Comparison of ENCODE assay signal across 10 cellular contexts in the genomic region with DNA sequence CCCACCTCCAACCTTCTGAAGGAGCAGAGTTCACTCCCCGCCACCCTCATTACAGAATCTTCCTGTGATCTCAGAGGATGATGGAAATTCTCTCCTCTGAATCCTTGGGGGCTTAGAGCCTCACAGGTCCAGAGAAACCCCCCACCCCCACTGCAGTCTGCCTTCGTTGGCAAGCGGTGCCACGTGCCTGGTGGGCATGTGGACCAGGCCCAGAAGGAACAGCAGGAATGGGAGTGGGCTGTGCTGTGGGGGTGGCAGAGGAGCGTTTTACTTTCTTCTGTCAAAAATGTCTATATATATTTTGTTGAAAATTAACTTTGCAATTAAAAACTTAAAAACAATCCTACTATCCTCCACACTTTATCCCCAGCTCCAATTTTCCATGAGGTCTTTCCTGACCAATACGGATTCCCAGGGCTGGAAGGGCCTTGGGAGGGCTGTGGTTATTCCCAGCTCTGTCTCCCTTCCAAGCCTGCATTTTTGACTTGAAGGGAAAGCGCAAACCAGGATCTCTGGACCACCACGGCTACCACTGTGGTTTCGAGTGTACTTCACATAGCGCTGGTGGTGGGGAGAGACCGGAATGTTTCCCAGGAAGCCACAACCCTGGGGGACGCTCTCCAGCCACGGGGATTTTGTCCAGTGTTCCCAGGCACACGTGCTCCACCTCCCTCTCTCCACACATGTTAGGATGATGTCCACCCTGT. TPM values are rescaled to one million over a fixed set of nuclear protein-coding genes. Genes with fewer than 3 reads are reported as not detected.
A peak's percentile ranks its signal among the peaks of the same experiment; 100 is the strongest.
DNase-seq lines count a peak whose midpoint lies in the region; ATAC-seq and TF ChIP-seq lines count a peak whose summit lies in the region.
"Had no signal": no experiment of that assay in that cellular context is flagged by ENCODE, and none has a peak within 500 bp of the region (broad histone marks: within the 10 kb centered on the region; RNA-seq: fewer than 3 reads in every experiment).

No MANE protein-coding gene starts in this region.

- H3K36me3 Mint-ChIP-seq in activated T-helper 2 cell treated with anti-CD3 and anti-CD28 coated beads, Interferon-gamma antibody, Interleukin-2, Interleukin-4, amounts not matched to agents 10 μg/mL and 5 μg/mL and 100 μg/mL, durations not matched to agents 14 hours and 24 hours and 36 hours (ENCODE audit: low read depth) = no peaks in the 10 kb centered on the region
- no peaks in the 10 kb centered on the region for H3K36me3 Mint-ChIP-seq in memory B cell

- H3K27me3 Mint-ChIP-seq in activated T-helper 2 cell treated with anti-CD3 and anti-CD28 coated beads, Interferon-gamma antibody, Interleukin-2, Interleukin-4, amounts not matched to agents 10 μg/mL and 5 μg/mL and 100 μg/mL, durations not matched to agents 14 hours and 24 hours and 36 hours (ENCODE audit: low read depth) = peaks cover 53% of the 10 kb centered on the region
- peaks cover 37% of the 10 kb centered on the region for H3K27me3 Mint-ChIP-seq in memory B cell

- H3K27ac ChIP-seq in left ventricle myocardium inferior (replicated peaks) (no peak overlapping the region), tibial artery (peak overlapping the region; percentile 86 to 89)

- H3K36me3 ChIP-seq in left ventricle myocardium inferior (no peaks in the 10 kb centered on the region), tibial artery (no peaks in the 10 kb centered on the region)
- H3K36me3 ChIP-seq: spleen had no signal

- H3K9me3 Mint-ChIP-seq in activated T-helper 2 cell treated with anti-CD3 and anti-CD28 coated beads, Interferon-gamma antibody, Interleukin-2, Interleukin-4, amounts not matched to agents 10 μg/mL and 5 μg/mL and 100 μg/mL, durations not matched to agents 14 hours and 24 hours and 36 hours = no peaks in the 10 kb centered on the region
- no peaks in the 10 kb centered on the region for H3K9me3 Mint-ChIP-seq in memory B cell

- intact Hi-C loops in left ventricle myocardium inferior (cut with micrococcal nuclease) (no loop called here), left ventricle myocardium superior (cut with micrococcal nuclease) (no loop called here), tibial artery (cut with DNase I; ENCODE audit: low total_unique reads) (loop anchor here (10.0 kb wide), 1 partner anchor 50 kb away; the partner anchor contains the start of gene DNAL4)
- intact Hi-C loops in activated T-helper 2 cell treated with anti-CD3 and anti-CD28 coated beads, Interferon-gamma antibody, Interleukin-2, Interleukin-4, amounts not matched to agents 10 μg/mL and 5 μg/mL and 100 μg/mL, durations not matched to agents 14 hours and 24 hours and 36 hours (cut with micrococcal nuclease) = loop anchor here (5.0 kb wide), 1 partner anchor 78 kb away; no protein-coding TSS in a partner anchor

- TF ChIP-seq CTCF in left ventricle myocardium inferior (IDR thresholded peaks at IDR 0.05; ENCODE audit: borderline replicate concordance) = no peak
- no peak for TF ChIP-seq CTCF in tibial artery (IDR thresholded peaks at IDR 0.05)

- H3K27ac Mint-ChIP-seq in activated T-helper 2 cell treated with anti-CD3 and anti-CD28 coated beads, Interferon-gamma antibody, Interleukin-2, Interleukin-4, amounts not matched to agents 10 μg/mL and 5 μg/mL and 100 μg/mL, durations not matched to agents 14 hours and 24 hours and 36 hours = no peak overlapping the region
- no peak overlapping the region for H3K27ac Mint-ChIP-seq in memory B cell

- peaks cover 43% of the 10 kb centered on the region for H3K27me3 ChIP-seq in left ventricle myocardium inferior (ENCODE audit: low read depth)
- no peaks in the 10 kb centered on the region for H3K27me3 ChIP-seq in tibial artery

- H3K9me3 ChIP-seq in left ventricle myocardium inferior (replicated peaks) (no peaks in the 10 kb centered on the region), tibial artery (no peaks in the 10 kb centered on the region)
- H3K9me3 ChIP-seq: spleen had no signal

- H3K4me3 ChIP-seq in left ventricle myocardium inferior (peak overlapping the region; percentile 75), tibial artery (peak overlapping the region; percentile 58 to 80)

- H3K4me1 ChIP-seq in left ventricle myocardium inferior = peaks cover 24% of the 10 kb centered on the region
- H3K4me1 ChIP-seq in tibial artery = peaks cover 0 to 61% (median 45%) of the 10 kb centered on the region in 4 donors

- H3K4me1 Mint-ChIP-seq in activated T-helper 2 cell treated with anti-CD3 and anti-CD28 coated beads, Interferon-gamma antibody, Interleukin-2, Interleukin-4, amounts not matched to agents 10 μg/mL and 5 μg/mL and 100 μg/mL, durations not matched to agents 14 hours and 24 hours and 36 hours (ENCODE audit: low read depth) = peaks cover 7% of the 10 kb centered on the region
- H3K4me1 Mint-ChIP-seq in memory B cell = peaks cover 9% of the 10 kb centered on the region

- DNase-seq in left ventricle myocardium inferior (no peak), left ventricle myocardium superior (no peak), memory B cell (ENCODE audit: low spot score in 2 of 2) (no peak), tibial artery (no peak), NOMO-1 treated with DMSO at 0.1 percent for 48 hours (lab: John Stamatoyannopoulos, UW; ENCODE audit: unreplicated experiment) (no peak), NCI-H146 treated with DMSO at 0.1 percent for 48 hours (lab: John Stamatoyannopoulos, UW; ENCODE audit: unreplicated experiment) (no peak)
- no peak for DNase-seq in activated T-helper 2 cell treated with anti-CD3 and anti-CD28 coated beads, Interferon-gamma antibody, Interleukin-2, Interleukin-4, amounts not matched to agents 10 μg/mL and 5 μg/mL and 100 μg/mL, durations not matched to agents 14 hours and 24 hours and 36 hours (ENCODE audit: low spot score)
- DNase-seq: NK-92 treated with Interleukin-12 subunit alpha and Interleukin-12 subunit beta, amount 100 ng/mL, for 24 hours; spleen had no signal

- H3K4me3 Mint-ChIP-seq in activated T-helper 2 cell treated with anti-CD3 and anti-CD28 coated beads, Interferon-gamma antibody, Interleukin-2, Interleukin-4, amounts not matched to agents 10 μg/mL and 5 μg/mL and 100 μg/mL, durations not matched to agents 14 hours and 24 hours and 36 hours (ENCODE audit: low read depth) = peak overlapping the region; percentile 35
- peak overlapping the region; percentile 22 for H3K4me3 Mint-ChIP-seq in memory B cell

- ATAC-seq in left ventricle myocardium superior (no peak), memory B cell (ENCODE audit: low read depth) (no peak), HG03025 (IDR thresholded peaks at IDR 0.05; ENCODE audit: low FRiP score, unreplicated experiment) (no peak)

RNA-seq across cellular contexts. Expression of gene NPTXR, which starts 1.0 kb away (rescaled TPM):
- total RNA-seq in left ventricle myocardium inferior (23.3 TPM), left ventricle myocardium superior (23.4 TPM)
- 1.4 and 1.7 TPM in 2 replicates for total RNA-seq in activated T-helper 2 cell treated with anti-CD3 and anti-CD28 coated beads, Interferon-gamma antibody, Interleukin-2, Interleukin-4, amounts not matched to agents 10 μg/mL and 5 μg/mL and 100 μg/mL, durations not matched to agents 14 hours and 24 hours and 36 hours

RNA-seq across cellular contexts. Expression of gene CBX6, which starts 27.2 kb away (rescaled TPM):
- total RNA-seq in left ventricle myocardium inferior (32.9 TPM), left ventricle myocardium superior (37.1 TPM)
- 117 and 120 TPM in 2 replicates for total RNA-seq in activated T-helper 2 cell treated with anti-CD3 and anti-CD28 coated beads, Interferon-gamma antibody, Interleukin-2, Interleukin-4, amounts not matched to agents 10 μg/mL and 5 μg/mL and 100 μg/mL, durations not matched to agents 14 hours and 24 hours and 36 hours

RNA-seq across cellular contexts. Expression of gene DNAL4, which starts 50.9 kb away (rescaled TPM):
- total RNA-seq in left ventricle myocardium inferior (10.0 TPM), left ventricle myocardium superior (11.6 TPM)
- total RNA-seq in activated T-helper 2 cell treated with anti-CD3 and anti-CD28 coated beads, Interferon-gamma antibody, Interleukin-2, Interleukin-4, amounts not matched to agents 10 μg/mL and 5 μg/mL and 100 μg/mL, durations not matched to agents 14 hours and 24 hours and 36 hours = 4.7 and 6.1 TPM in 2 replicates

Comparison
In these comparisons a context has a peak if more than half of its experiments do, and no peak if none do; other contexts are left out.
1. intact Hi-C loops: an anchor here in activated T-helper 2 cell treated with anti-CD3 and anti-CD28 coated beads, Interferon-gamma antibody, Interleukin-2, Interleukin-4, amounts not matched to agents 10 μg/mL and 5 μg/mL and 100 μg/mL, durations not matched to agents 14 hours and 24 hours and 36 hours (5.0 kb wide) and tibial artery (10.0 kb wide); none called in left ventricle myocardium inferior and left ventricle myocardium superior.